ENCODE assay signal across 21 cellular contexts in genomic region chr4:141255016-141255415, GRCh38.
"Had no signal": no experiment of that assay in that cellular context is flagged by ENCODE, and none has a peak within 500 bp of the region (broad histone marks: within the 10 kb centered on the region; RNA-seq: fewer than 3 reads in every experiment).

No MANE protein-coding gene starts in this region.

- H3K9me3 Mint-ChIP-seq: activated CD4-positive, alpha-beta memory T cell treated with anti-CD3 and anti-CD28 coated beads for 36 hours; activated naive CD8-positive, alpha-beta T cell treated with anti-CD3 and anti-CD28 coated beads, Interleukin-2, amount 10 ng/mL, durations not matched to agents 7 days and 5 days; memory B cell; nephron progenitor cell had no signal

- H3K9me3 ChIP-seq: pancreas, psoas muscle, thyroid gland had no signal

- H3K36me3 ChIP-seq: cardiac muscle cell, pancreas, thyroid gland had no signal

- H3K36me3 Mint-ChIP-seq: activated CD4-positive, alpha-beta memory T cell treated with anti-CD3 and anti-CD28 coated beads for 36 hours; activated naive CD8-positive, alpha-beta T cell treated with anti-CD3 and anti-CD28 coated beads, Interleukin-2, amount 10 ng/mL, durations not matched to agents 7 days and 5 days; memory B cell had no signal

- ATAC-seq: stimulated activated naive CD8-positive, alpha-beta T cell treated with anti-CD3 and anti-CD28 coated beads, Interleukin-15, Interleukin-2, amounts not matched to agents 100 U/mL and 50 U/mL, for 24 hours had no signal

- H3K4me3 ChIP-seq: cardiac muscle cell, pancreas, psoas muscle, thyroid gland had no signal

- H3K4me1 ChIP-seq: pancreas, psoas muscle had no signal

- H3K27ac ChIP-seq: cardiac muscle cell, pancreas, psoas muscle, thyroid gland had no signal

- H3K4me1 Mint-ChIP-seq: memory B cell, nephron progenitor cell had no signal

- DNase-seq: activated CD4-positive, alpha-beta memory T cell treated with anti-CD3 and anti-CD28 coated beads for 36 hours; activated CD4-positive, alpha-beta T cell treated with anti-CD3 and anti-CD28 coated beads for 48 hours; activated effector memory CD4-positive, alpha-beta T cell treated with Interleukin-2 at 50 U/mL for 16 hours; activated naive CD4-positive, alpha-beta T cell treated with anti-CD3 and anti-CD28 coated beads for 36 hours; activated naive CD8-positive, alpha-beta T cell treated with anti-CD3 and anti-CD28 coated beads, Interleukin-2, amount 10 ng/mL, durations not matched to agents 7 days and 5 days; activated T-cell treated with anti-CD3 and anti-CD28 coated beads, Interleukin-2, amount 50 U/mL, for 48 hours; amniotic stem cell; cortex of kidney; hippocampal formation; left cardiac atrium; nephron progenitor cell; pancreas; psoas muscle; right cardiac atrium; stimulated activated CD4-positive, alpha-beta T cell treated with anti-CD3 and anti-CD28 coated beads, Interleukin-12 subunit alpha, Interleukin-12 subunit beta, amount 100 ng/mL, for 4 hours; stimulated activated CD4-positive, alpha-beta T cell treated with anti-CD3 and anti-CD28 coated beads, Interleukin-4, amount 100 ng/mL, for 4 hours; stimulated activated naive CD8-positive, alpha-beta T cell treated with anti-CD3 and anti-CD28 coated beads, Interleukin-15, Interleukin-2, amounts not matched to agents 100 U/mL and 50 U/mL, for 24 hours; T-helper 1 cell; thyroid gland had no signal

- H3K4me3 Mint-ChIP-seq: activated CD4-positive, alpha-beta memory T cell treated with anti-CD3 and anti-CD28 coated beads for 36 hours; activated naive CD4-positive, alpha-beta T cell treated with anti-CD3 and anti-CD28 coated beads for 36 hours; activated naive CD8-positive, alpha-beta T cell treated with anti-CD3 and anti-CD28 coated beads, Interleukin-2, amount 10 ng/mL, durations not matched to agents 7 days and 5 days; memory B cell; nephron progenitor cell had no signal

- H3K27me3 ChIP-seq: cardiac muscle cell, thyroid gland had no signal

- H3K27ac Mint-ChIP-seq: activated CD4-positive, alpha-beta memory T cell treated with anti-CD3 and anti-CD28 coated beads for 36 hours; activated naive CD4-positive, alpha-beta T cell treated with anti-CD3 and anti-CD28 coated beads for 36 hours; activated naive CD8-positive, alpha-beta T cell treated with anti-CD3 and anti-CD28 coated beads, Interleukin-2, amount 10 ng/mL, durations not matched to agents 7 days and 5 days; memory B cell; nephron progenitor cell had no signal
